9 cellular contexts compared by ENCODE assay signal in genomic region chr2:96163768-96164429, GRCh38. TPM values are rescaled to one million over a fixed set of nuclear protein-coding genes. Genes with fewer than 3 reads are reported as not detected.
DNase-seq lines count a peak whose midpoint lies in the region; ATAC-seq lines count a peak whose summit lies in the region.
"Had no signal": no experiment of that assay in that cellular context is flagged by ENCODE, and none has a peak within 500 bp of the region (broad histone marks: within the 10 kb centered on the region; RNA-seq: fewer than 3 reads in every experiment).

No MANE protein-coding gene starts in this region.

- H3K27ac ChIP-seq in GM23248: no peak overlapping the region
- H3K27ac ChIP-seq: KMS-11 had no signal

- 72 to 75% methylated on average over 13 of the region's 13 CpGs for WGBS in GM23248 (ENCODE audit: low coverage in 1 of 2, low lambda C conversion rate in 2 of 2, missing lambda C conversion rate in 2 of 2), 2 experiments

- H3K79me2 ChIP-seq in GM23248 (ENCODE audit: insufficient read depth): no peaks in the 10 kb centered on the region

- H3K9me2 ChIP-seq in GM23248 (ENCODE audit: insufficient read depth): no peaks in the 10 kb centered on the region

- ATAC-seq in GM18520 (IDR thresholded peaks at IDR 0.05; ENCODE audit: unreplicated experiment) (peak; percentile 21), HG02763 (IDR thresholded peaks at IDR 0.05; ENCODE audit: unreplicated experiment) (peak; percentile 53)
- peak; percentile 60 to 63 for ATAC-seq in activated CD4-positive, CD25-positive, alpha-beta regulatory T cell treated with anti-CD3 and anti-CD28 coated beads, Interleukin-2, amount 50 U/mL, for 24 hours

- no peak overlapping the region for H3K4me3 ChIP-seq in GM23248

- H3K9ac ChIP-seq in GM23248: no peak overlapping the region
- H3K9ac ChIP-seq: KMS-11 had no signal

- no peaks in the 10 kb centered on the region for H3K36me3 ChIP-seq in GM23248 (ENCODE audit: low read depth)

- no peaks in the 10 kb centered on the region for H3K9me3 ChIP-seq in GM23248 (ENCODE audit: low read depth)

- in situ Hi-C loops in GM23248 (cut with MboI): no loop called here

- H3K4me1 ChIP-seq in GM23248 (ENCODE audit: insufficient read depth): peaks cover 9% of the 10 kb centered on the region; the same call in 1 of the 2 replicates

- H3K4me2 ChIP-seq in GM23248 (ENCODE audit: unreplicated experiment): no peak overlapping the region
- H3K4me2 ChIP-seq: KMS-11 had no signal

- peak; percentile 45 for DNase-seq in effector CD8-positive, alpha-beta T cell (lab: John Stamatoyannopoulos, UW)
- DNase-seq in stimulated activated CD8-positive, alpha-beta memory T cell treated with anti-CD3 and anti-CD28 coated beads, Interleukin-7, amount 100 ng/mL, for 48 hours (ENCODE audit: extremely low read depth in 1 of 2, low read depth in 1 of 2): peak; percentile 90 to 91
- no peak for DNase-seq in GM23248
- no peak for DNase-seq in DMS53 (lab: John Stamatoyannopoulos, UW)
- DNase-seq in NCI-H2171 treated with DMSO at 0.1 percent for 48 hours (lab: John Stamatoyannopoulos, UW): no peak

- no peaks in the 10 kb centered on the region for H4K20me1 ChIP-seq in GM23248 (ENCODE audit: insufficient read depth)

- H3F3A ChIP-seq in GM23248 (ENCODE audit: insufficient read depth): peaks cover 9% of the 10 kb centered on the region

- no peak overlapping the region for H2AFZ ChIP-seq in GM23248

- no peaks in the 10 kb centered on the region for H3K27me3 ChIP-seq in GM23248 (replicated peaks; ENCODE audit: insufficient read depth)

RNA-seq across cellular contexts. Expression of gene DUSP2, which starts 18.7 kb away (rescaled TPM):
- 2.4 and 8.8 TPM in 2 replicates for total RNA-seq in GM23248 (2014; rRNA removed; shearing (Covaris generic))
- polyA plus RNA-seq in GM23248 (2016; fragmentation: Nextera tagmentation; extraction: Ambion mirVana): 3.1 and 3.3 TPM in 2 replicates

RNA-seq across cellular contexts. Expression of gene ASTL, which starts 25.6 kb away (rescaled TPM):
- total RNA-seq in GM23248 (2014; rRNA removed; shearing (Covaris generic)): 0.25 TPM in 1 of 2 replicates, not detected in the other
- polyA plus RNA-seq in GM23248 (2016; fragmentation: Nextera tagmentation; extraction: Ambion mirVana): not detected in 2 replicates

RNA-seq across cellular contexts. Expression of gene STARD7, which starts 44.7 kb away (rescaled TPM):
- 120 and 129 TPM in 2 replicates for total RNA-seq in GM23248 (2014; rRNA removed; shearing (Covaris generic))
- 93.3 and 94.2 TPM in 2 replicates for polyA plus RNA-seq in GM23248 (2016; fragmentation: Nextera tagmentation; extraction: Ambion mirVana)

RNA-seq across cellular contexts. Expression of gene ADRA2B, which starts 47.5 kb away (rescaled TPM):
- total RNA-seq in GM23248 (2014; rRNA removed; shearing (Covaris generic)): not detected in 2 replicates
- not detected in 2 replicates for polyA plus RNA-seq in GM23248 (2016; fragmentation: Nextera tagmentation; extraction: Ambion mirVana)

Comparison
In these comparisons a context has a peak if more than half of its experiments do, and no peak if none do; other contexts are left out.
1. DNase-seq: peak in effector CD8-positive, alpha-beta T cell (single experiment) and stimulated activated CD8-positive, alpha-beta memory T cell treated with anti-CD3 and anti-CD28 coated beads, Interleukin-7, amount 100 ng/mL, for 48 hours (2 of 2); none in GM23248 (single experiment), DMS53 (single experiment) and NCI-H2171 treated with DMSO at 0.1 percent for 48 hours (single experiment).
2. Peak in every context shown above with its lines, with median percentiles within 50 percentile points of each other: ATAC-seq.